Comparison of ENCODE assay signal across 26 cellular contexts in the genomic region with DNA sequence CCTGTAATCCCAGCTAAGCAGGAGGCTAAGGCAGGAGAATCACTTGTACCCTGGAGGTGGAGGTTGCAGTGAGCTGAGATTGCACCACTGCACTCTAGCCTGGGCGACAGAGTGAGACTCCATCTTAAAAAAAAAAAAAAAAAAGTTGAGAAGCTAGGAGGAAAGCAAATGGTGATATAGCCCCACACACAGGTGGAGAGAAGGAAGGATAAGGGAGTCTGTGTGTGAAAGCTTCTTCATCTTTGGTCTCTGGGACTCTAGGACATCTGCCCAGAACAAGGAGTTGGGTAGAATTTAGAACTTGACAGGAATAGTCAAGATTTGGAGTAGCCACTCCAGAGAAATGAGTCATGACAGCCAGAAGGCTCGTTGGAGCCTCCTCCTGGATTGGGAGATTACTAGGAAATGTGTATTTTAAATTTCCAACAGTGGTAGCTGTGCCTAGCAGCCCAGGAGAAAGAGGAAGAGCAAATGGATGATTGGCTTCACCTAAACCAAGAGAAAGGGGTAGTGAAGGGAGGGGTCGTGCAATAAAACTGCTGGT. TPM values are rescaled to one million over a fixed set of nuclear protein-coding genes. Genes with fewer than 3 reads are reported as not detected.
DNase-seq lines count a peak whose midpoint lies in the region; ATAC-seq and TF ChIP-seq lines count a peak whose summit lies in the region.
"Had no signal": no experiment of that assay in that cellular context is flagged by ENCODE, and none has a peak within 500 bp of the region (broad histone marks: within the 10 kb centered on the region; RNA-seq: fewer than 3 reads in every experiment).

No MANE protein-coding gene starts in this region.

- no peaks in the 10 kb centered on the region for H3K9me3 Mint-ChIP-seq in activated CD4-positive, alpha-beta memory T cell treated with anti-CD3 and anti-CD28 coated beads for 36 hours
- H3K9me3 Mint-ChIP-seq: activated CD4-positive, alpha-beta memory T cell treated with anti-CD3 and anti-CD28 coated beads, Interleukin-2, amount 10 ng/mL, durations not matched to agents 7 days and 5 days had no signal

- H3K27ac Mint-ChIP-seq in activated CD4-positive, alpha-beta memory T cell treated with anti-CD3 and anti-CD28 coated beads for 36 hours: no peak overlapping the region
- H3K27ac Mint-ChIP-seq: activated CD4-positive, alpha-beta memory T cell treated with anti-CD3 and anti-CD28 coated beads, Interleukin-2, amount 10 ng/mL, durations not matched to agents 7 days and 5 days; activated naive CD8-positive, alpha-beta T cell had no signal

- in situ Hi-C loops in Panc1 (cut with HindIII; ENCODE audit: low pct_unique_long_range_greater_than_20kb, low sequenced_read_pairs): no loop called here

- no TSS peak for BruUV-seq in Panc1 (replicated peaks; lab: Mats Ljungman, UMichigan)

- 0 out of 2 replicates have a peak, but pooled peaks have one; percentile 10 for TF ChIP-seq CTCF in Panc1 (IDR thresholded peaks at IDR 0.05)
- TF ChIP-seq CTCF in fibroblast of the aortic adventitia (IDR thresholded peaks at IDR 0.05; ENCODE audit: insufficient read depth, low read length): peak; percentile 8

- H3K4me3 ChIP-seq in Panc1 (ENCODE audit: low read depth in 2 of 2, low read length in 2 of 2) (no peak overlapping the region), fibroblast of the aortic adventitia (ENCODE audit: low read depth, low read length) (no peak overlapping the region)
- H3K4me3 ChIP-seq: A549, BLaER1, heart left ventricle, lower lobe of right lung, smooth muscle cell had no signal

- no peak overlapping the region for H3K4me3 Mint-ChIP-seq in activated CD4-positive, alpha-beta memory T cell treated with anti-CD3 and anti-CD28 coated beads for 36 hours
- H3K4me3 Mint-ChIP-seq: activated CD4-positive, alpha-beta memory T cell treated with anti-CD3 and anti-CD28 coated beads, Interleukin-2, amount 10 ng/mL, durations not matched to agents 7 days and 5 days; activated naive CD8-positive, alpha-beta T cell had no signal

- H3K4me1 ChIP-seq in Panc1 (ENCODE audit: control insufficient read depth, insufficient read depth, low read length): no peaks in the 10 kb centered on the region
- H3K4me1 ChIP-seq: A549, BLaER1, lower lobe of right lung, parathyroid adenoma had no signal

- no peaks in the 10 kb centered on the region for H3K27me3 Mint-ChIP-seq in activated CD4-positive, alpha-beta memory T cell treated with anti-CD3 and anti-CD28 coated beads for 36 hours
- H3K27me3 Mint-ChIP-seq: activated CD4-positive, alpha-beta memory T cell treated with anti-CD3 and anti-CD28 coated beads, Interleukin-2, amount 10 ng/mL, durations not matched to agents 7 days and 5 days; activated naive CD8-positive, alpha-beta T cell had no signal

- H3K36me3 Mint-ChIP-seq in activated CD4-positive, alpha-beta memory T cell treated with anti-CD3 and anti-CD28 coated beads for 36 hours: peaks cover 8% of the 10 kb centered on the region

- no peak overlapping the region for H3K27ac ChIP-seq in Panc1 (ENCODE audit: low read length)
- H3K27ac ChIP-seq: A549, BLaER1, heart left ventricle, lower lobe of right lung, parathyroid adenoma, RWPE1 had no signal

- CTCF ChIA-PET in Panc1 (lab: Charles Lee): no interaction called here
- CTCF ChIA-PET in activated CD4-positive, alpha-beta memory T cell treated with anti-CD3 and anti-CD28 coated beads for 36 hours (lab: Charles Lee): interaction anchor here (0.6 kb wide), 1 partner anchor 107 kb away, joined by 3 read pairs; no protein-coding TSS in a partner anchor

- H3K4me1 Mint-ChIP-seq in activated CD4-positive, alpha-beta memory T cell treated with anti-CD3 and anti-CD28 coated beads for 36 hours (ENCODE audit: low read depth): no peaks in the 10 kb centered on the region
- H3K4me1 Mint-ChIP-seq: activated CD4-positive, alpha-beta memory T cell treated with anti-CD3 and anti-CD28 coated beads, Interleukin-2, amount 10 ng/mL, durations not matched to agents 7 days and 5 days had no signal

- no peaks in the 10 kb centered on the region for H3K9me3 ChIP-seq in Panc1 (ENCODE audit: control insufficient read depth, insufficient read depth, low read depth, low read length)
- H3K9me3 ChIP-seq: BLaER1, heart left ventricle, lower lobe of right lung had no signal

- H3K27me3 ChIP-seq in Panc1 (ENCODE audit: control insufficient read depth, insufficient read depth, low read length): no peaks in the 10 kb centered on the region; the same call in none of the 2 replicates
- H3K27me3 ChIP-seq: BLaER1, heart left ventricle had no signal

- DNase-seq in A172 (ENCODE audit: low spot score): peak; percentile 11
- peak; percentile 24 for DNase-seq in GM03348 (ENCODE audit: low spot score)
- no peak for DNase-seq in Panc1 (ENCODE audit: low read depth, low spot score)
- DNase-seq in fibroblast of the aortic adventitia (ENCODE audit: low read depth): no peak
- DNase-seq in H4 (ENCODE audit: low spot score): no peak
- DNase-seq in activated CD4-positive, alpha-beta memory T cell treated with anti-CD3 and anti-CD28 coated beads for 36 hours: no peak
- DNase-seq in activated CD4-positive, alpha-beta T cell treated with anti-CD3 and anti-CD28 coated beads, Interleukin-2, amount 50 U/mL, for 4 hours: no peak
- DNase-seq in mucosa of gallbladder (ENCODE audit: low spot score): no peak
- DNase-seq: activated CD4-positive, alpha-beta memory T cell treated with anti-CD3 and anti-CD28 coated beads, Interleukin-2, amount 10 ng/mL, durations not matched to agents 7 days and 5 days; caudate nucleus; dermis blood vessel endothelial cell; DMS79; heart left ventricle; lower lobe of right lung; NCI-H1105 treated with DMSO at 0.1 percent for 48 hours; NCI-H2029; NCI-H526 treated with DMSO at 0.1 percent for 48 hours; stimulated activated CD4-positive, alpha-beta T cell treated with anti-CD3 and anti-CD28 coated beads, Interleukin-1b, Interleukin-23, amount 100 ng/mL, for 48 hours had no signal

- POLR2A ChIA-PET in Panc1 (lab: Charles Lee): no interaction called here
- POLR2A ChIA-PET in activated CD4-positive, alpha-beta memory T cell treated with anti-CD3 and anti-CD28 coated beads for 36 hours (lab: Charles Lee): no interaction called here

- H3K36me3 ChIP-seq in Panc1 (ENCODE audit: control insufficient read depth, insufficient read depth, low read length): no peaks in the 10 kb centered on the region

- intact Hi-C loops in Panc1 (cut with micrococcal nuclease; ENCODE audit: unreplicated experiment): no loop called here
- intact Hi-C loops in activated CD4-positive, alpha-beta memory T cell treated with anti-CD3 and anti-CD28 coated beads for 36 hours (cut with micrococcal nuclease): no loop called here

- ATAC-seq in Panc1: no peak
- ATAC-seq: A549; activated CD4-positive, CD25-positive, alpha-beta regulatory T cell treated with anti-CD3 and anti-CD28 coated beads, Interleukin-2, amount 50 U/mL, for 24 hours; heart left ventricle; HepG2 had no signal

RNA-seq across cellular contexts. Expression of a gene that starts 19.9 kb away (rescaled TPM):
- total RNA-seq in A172 (2014; rRNA removed; shearing (Covaris generic)): 1.9 and 3.8 TPM in 2 replicates
- 0.90 TPM for total RNA-seq in Panc1 (2021; ENCODE audit: unreplicated experiment)
- polyA plus RNA-seq in Panc1 (2012; ENCODE audit: insufficient read length): 0.99 TPM
- 2.3 and 3.8 TPM in 2 replicates for total RNA-seq in fibroblast of the aortic adventitia (ENCODE audit: low replicate concordance)
- 2.5 and 4.0 TPM in 2 replicates for total RNA-seq in H4 (2014; rRNA removed; shearing (Covaris generic))
- total RNA-seq in activated CD4-positive, alpha-beta memory T cell treated with anti-CD3 and anti-CD28 coated beads for 36 hours: 1 to 10 TPM; 3.8 to 7.8 TPM
- 19.3 TPM for total RNA-seq in mucosa of gallbladder

RNA-seq across cellular contexts. Expression of a gene that starts 29.7 kb away (rescaled TPM):
- 176 and 182 TPM in 2 replicates for total RNA-seq in A172 (2014; rRNA removed; shearing (Covaris generic))
- total RNA-seq in Panc1 (2021; ENCODE audit: unreplicated experiment): 180 TPM
- 91.0 TPM for polyA plus RNA-seq in Panc1 (2012; ENCODE audit: insufficient read length)
- total RNA-seq in fibroblast of the aortic adventitia (ENCODE audit: low replicate concordance): 121 and 153 TPM in 2 replicates
- 114 and 142 TPM in 2 replicates for total RNA-seq in H4 (2014; rRNA removed; shearing (Covaris generic))
- 100 to 1,000 TPM; 212 to 215 TPM for total RNA-seq in activated CD4-positive, alpha-beta memory T cell treated with anti-CD3 and anti-CD28 coated beads for 36 hours
- 113 TPM for total RNA-seq in mucosa of gallbladder

Comparison
In these comparisons a context has a peak if more than half of its experiments do, and no peak if none do; other contexts are left out.
1. DNase-seq: peak in A172 (single experiment) and GM03348 (single experiment); none in Panc1 (single experiment), fibroblast of the aortic adventitia (single experiment), H4 (single experiment), activated CD4-positive, alpha-beta memory T cell treated with anti-CD3 and anti-CD28 coated beads for 36 hours (single experiment), activated CD4-positive, alpha-beta T cell treated with anti-CD3 and anti-CD28 coated beads, Interleukin-2, amount 50 U/mL, for 4 hours (0 of 2) and mucosa of gallbladder (single experiment).